Comparison of ENCODE assay signal across 13 cellular contexts in genomic region chr18:76209597-76209996, GRCh38.
DNase-seq lines count a peak whose midpoint lies in the region; ATAC-seq and TF ChIP-seq lines count a peak whose summit lies in the region.
"Had no signal": no experiment of that assay in that cellular context is flagged by ENCODE, and none has a peak within 500 bp of the region (broad histone marks: within the 10 kb centered on the region; RNA-seq: fewer than 3 reads in every experiment).

No MANE protein-coding gene starts in this region.

- no peak overlapping the region for H3K27ac Mint-ChIP-seq in activated T-helper 17 cell treated with anti-CD3 and anti-CD28 coated beads, Interleukin-2, amount 50 U/mL, for 72 hours
- no peak overlapping the region for H3K27ac Mint-ChIP-seq in activated CD4-positive, alpha-beta memory T cell treated with anti-CD3 and anti-CD28 coated beads, Interleukin-2, amount 10 ng/mL, durations not matched to agents 7 days and 5 days
- H3K27ac Mint-ChIP-seq: activated T-helper 2 cell treated with anti-CD3 and anti-CD28 coated beads, Interferon-gamma antibody, Interleukin-2, Interleukin-4, amounts not matched to agents 10 μg/mL and 5 μg/mL and 100 μg/mL, durations not matched to agents 14 hours and 24 hours and 36 hours had no signal

- no peak for TF ChIP-seq CTCF in kidney epithelial cell (IDR thresholded peaks at IDR 0.05; ENCODE audit: insufficient read depth, low read length, poor library complexity, severe bottlenecking)

- no peaks in the 10 kb centered on the region for H3K9me3 Mint-ChIP-seq in activated T-helper 17 cell treated with anti-CD3 and anti-CD28 coated beads, Interleukin-2, amount 50 U/mL, for 72 hours
- no peaks in the 10 kb centered on the region for H3K9me3 Mint-ChIP-seq in activated CD4-positive, alpha-beta memory T cell treated with anti-CD3 and anti-CD28 coated beads, Interleukin-2, amount 10 ng/mL, durations not matched to agents 7 days and 5 days
- H3K9me3 Mint-ChIP-seq: activated T-helper 2 cell treated with anti-CD3 and anti-CD28 coated beads, Interferon-gamma antibody, Interleukin-2, Interleukin-4, amounts not matched to agents 10 μg/mL and 5 μg/mL and 100 μg/mL, durations not matched to agents 14 hours and 24 hours and 36 hours had no signal

- POLR2A ChIA-PET in activated CD4-positive, alpha-beta memory T cell treated with anti-CD3 and anti-CD28 coated beads, Interleukin-2, amount 10 ng/mL, durations not matched to agents 7 days and 5 days (lab: Charles Lee): no interaction called here

- no peaks in the 10 kb centered on the region for H3K4me1 Mint-ChIP-seq in activated T-helper 17 cell treated with anti-CD3 and anti-CD28 coated beads, Interleukin-2, amount 50 U/mL, for 72 hours
- no peaks in the 10 kb centered on the region for H3K4me1 Mint-ChIP-seq in activated CD4-positive, alpha-beta memory T cell treated with anti-CD3 and anti-CD28 coated beads, Interleukin-2, amount 10 ng/mL, durations not matched to agents 7 days and 5 days

- ATAC-seq in activated T-helper 17 cell treated with anti-CD3 and anti-CD28 coated beads, Interleukin-2, amount 50 U/mL, for 72 hours (replicated peaks): peak; percentile 90
- ATAC-seq in GM18502 (IDR thresholded peaks at IDR 0.05; ENCODE audit: poor library complexity, unreplicated experiment): no peak
- ATAC-seq: right lobe of liver had no signal

- H3K4me3 Mint-ChIP-seq in activated T-helper 17 cell treated with anti-CD3 and anti-CD28 coated beads, Interleukin-2, amount 50 U/mL, for 72 hours: no peak overlapping the region
- no peak overlapping the region for H3K4me3 Mint-ChIP-seq in activated CD4-positive, alpha-beta memory T cell treated with anti-CD3 and anti-CD28 coated beads, Interleukin-2, amount 10 ng/mL, durations not matched to agents 7 days and 5 days

- no peaks in the 10 kb centered on the region for H3K27me3 ChIP-seq in kidney epithelial cell (ENCODE audit: control insufficient read depth, insufficient read depth, low read length)
- H3K27me3 ChIP-seq: cardiac muscle cell, right lobe of liver had no signal

- H3K36me3 Mint-ChIP-seq in activated T-helper 17 cell treated with anti-CD3 and anti-CD28 coated beads, Interleukin-2, amount 50 U/mL, for 72 hours (ENCODE audit: low read depth): no peaks in the 10 kb centered on the region
- no peaks in the 10 kb centered on the region for H3K36me3 Mint-ChIP-seq in activated CD4-positive, alpha-beta memory T cell treated with anti-CD3 and anti-CD28 coated beads, Interleukin-2, amount 10 ng/mL, durations not matched to agents 7 days and 5 days (ENCODE audit: low read depth)

- DNase-seq in Daoy (ENCODE audit: low read depth) (peak; percentile 74), HCEC 1CT (peak; percentile 16), kidney epithelial cell (ENCODE audit: low read depth) (peak; percentile 70)
- no peak for DNase-seq in activated CD4-positive, alpha-beta memory T cell treated with anti-CD3 and anti-CD28 coated beads, Interleukin-2, amount 10 ng/mL, durations not matched to agents 7 days and 5 days
- no peak for DNase-seq in central memory CD4-positive, alpha-beta T cell
- DNase-seq: hypothalamus, KG1, NCI-H2029, right lobe of liver had no signal

- no peak overlapping the region for H3K4me3 ChIP-seq in kidney epithelial cell (ENCODE audit: low read depth, low read length)
- H3K4me3 ChIP-seq: cardiac muscle cell, right lobe of liver had no signal

- H3K27me3 Mint-ChIP-seq in activated T-helper 17 cell treated with anti-CD3 and anti-CD28 coated beads, Interleukin-2, amount 50 U/mL, for 72 hours: peaks cover 23% of the 10 kb centered on the region
- no peaks in the 10 kb centered on the region for H3K27me3 Mint-ChIP-seq in activated CD4-positive, alpha-beta memory T cell treated with anti-CD3 and anti-CD28 coated beads, Interleukin-2, amount 10 ng/mL, durations not matched to agents 7 days and 5 days

- H3K36me3 ChIP-seq in kidney epithelial cell (ENCODE audit: control insufficient read depth, insufficient read depth, low read length): no peaks in the 10 kb centered on the region
- H3K36me3 ChIP-seq: cardiac muscle cell, right lobe of liver had no signal

- CTCF ChIA-PET in activated CD4-positive, alpha-beta memory T cell treated with anti-CD3 and anti-CD28 coated beads, Interleukin-2, amount 10 ng/mL, durations not matched to agents 7 days and 5 days (lab: Charles Lee): no interaction called here

Comparison
In these comparisons a context has a peak if more than half of its experiments do, and no peak if none do; other contexts are left out.
1. DNase-seq: peak in Daoy (single experiment), HCEC 1CT (single experiment) and kidney epithelial cell (single experiment); none in activated CD4-positive, alpha-beta memory T cell treated with anti-CD3 and anti-CD28 coated beads, Interleukin-2, amount 10 ng/mL, durations not matched to agents 7 days and 5 days (single experiment) and central memory CD4-positive, alpha-beta T cell (single experiment).